In genomic region chr19:12959482-12959881, GRCh38 we compare ENCODE assay signal across 33 cellular contexts. TPM values are rescaled to one million over a fixed set of nuclear protein-coding genes. Genes with fewer than 3 reads are reported as not detected.
"Had no signal": no experiment of that assay in that cellular context is flagged by ENCODE, and none has a peak within 500 bp of the region (broad histone marks: within the 10 kb centered on the region; RNA-seq: fewer than 3 reads in every experiment).

No MANE protein-coding gene starts in this region.

- H3K4me3 ChIP-seq: neural progenitor cell, ovary, psoas muscle, skin epidermis, smooth muscle cell, spleen, suprapubic skin, testis, tibial artery, transverse colon, upper lobe of right lung, uterus had no signal

- H3K27ac ChIP-seq: neural progenitor cell, ovary, parathyroid adenoma, psoas muscle, skin epidermis, spleen, suprapubic skin, testis, tibial artery, transverse colon, upper lobe of right lung, uterus had no signal

- H2AFZ ChIP-seq: neural progenitor cell, parathyroid adenoma had no signal

- H3K9me3 ChIP-seq: ovary, psoas muscle, spleen, suprapubic skin, testis, tibial artery, transverse colon, upper lobe of right lung, uterus had no signal

- H3K4me1 ChIP-seq: neural progenitor cell, uterus had no signal

- DNase-seq: naive thymus-derived CD4-positive, alpha-beta T cell; natural killer cell; occipital lobe; ovary; posterior cingulate gyrus; psoas muscle; spleen; stimulated activated CD4-positive, alpha-beta T cell treated with anti-CD3 and anti-CD28 coated beads, Interleukin-12 subunit alpha, Interleukin-12 subunit beta, amount 100 ng/mL, for 4 hours; stimulated activated CD4-positive, alpha-beta T cell treated with anti-CD3 and anti-CD28 coated beads, Interleukin-1b, Interleukin-23, amount 100 ng/mL, for 48 hours; stimulated activated CD4-positive, alpha-beta T cell treated with anti-CD3 and anti-CD28 coated beads, Interleukin-4, amount 100 ng/mL, for 1 hour; stimulated activated CD4-positive, alpha-beta T cell treated with anti-CD3 and anti-CD28 coated beads, Interleukin-4, amount 100 ng/mL, for 4 hours; stimulated activated CD8-positive, alpha-beta memory T cell treated with anti-CD3 and anti-CD28 coated beads, Interleukin-4, amount 100 ng/mL, for 48 hours; stimulated activated naive CD4-positive, alpha-beta T cell; stimulated activated naive CD8-positive, alpha-beta T cell treated with anti-CD3 and anti-CD28 coated beads, Interleukin-15, amount 100 ng/mL, for 72 hours; stimulated activated naive CD8-positive, alpha-beta T cell treated with anti-CD3 and anti-CD28 coated beads, Interleukin-15, Interleukin-2, amounts not matched to agents 100 U/mL and 50 U/mL, for 24 hours; substantia nigra; testis; tibial artery; transverse colon; upper lobe of right lung; uterus had no signal

- ATAC-seq: naive thymus-derived CD4-positive, alpha-beta T cell; natural killer cell; psoas muscle; right cardiac atrium; sciatic nerve; stimulated activated memory B cell treated with anti-CD40 and anti-IgM and Interleukin-4, amounts not matched to agents 10 μg/mL and 1 μg/mL and 100 μg/mL, for 72 hours; stimulated activated naive CD8-positive, alpha-beta T cell treated with anti-CD3 and anti-CD28 coated beads, Interleukin-15, amount 100 ng/mL, for 72 hours; stimulated activated naive CD8-positive, alpha-beta T cell treated with anti-CD3 and anti-CD28 coated beads, Interleukin-15, Interleukin-2, amounts not matched to agents 100 U/mL and 50 U/mL, for 24 hours; upper lobe of right lung had no signal

- H3K36me3 ChIP-seq: neural progenitor cell, ovary, transverse colon, uterus had no signal

- H3K79me2 ChIP-seq: parathyroid adenoma had no signal

- H3K27me3 ChIP-seq: neural progenitor cell, ovary, spleen, suprapubic skin, testis, tibial artery, transverse colon, upper lobe of right lung, uterus had no signal

- H3K4me2 ChIP-seq: neural progenitor cell, smooth muscle cell had no signal

- H3K9ac ChIP-seq: neural progenitor cell, parathyroid adenoma had no signal

RNA-seq across cellular contexts. Expression of gene DAND5, which starts 9.9 kb away (rescaled TPM):
- total RNA-seq: naive thymus-derived CD4-positive, alpha-beta T cell; natural killer cell; occipital lobe; osteoblast; progenitor cell of endocrine pancreas; sciatic nerve; smooth muscle cell; spleen; suprapubic skin; upper lobe of right lung; urinary bladder had no signal
- polyA plus RNA-seq: naive thymus-derived CD4-positive, alpha-beta T cell; neural cell; ovary; psoas muscle; smooth muscle cell; spleen; urinary bladder had no signal
